In the genomic region with DNA sequence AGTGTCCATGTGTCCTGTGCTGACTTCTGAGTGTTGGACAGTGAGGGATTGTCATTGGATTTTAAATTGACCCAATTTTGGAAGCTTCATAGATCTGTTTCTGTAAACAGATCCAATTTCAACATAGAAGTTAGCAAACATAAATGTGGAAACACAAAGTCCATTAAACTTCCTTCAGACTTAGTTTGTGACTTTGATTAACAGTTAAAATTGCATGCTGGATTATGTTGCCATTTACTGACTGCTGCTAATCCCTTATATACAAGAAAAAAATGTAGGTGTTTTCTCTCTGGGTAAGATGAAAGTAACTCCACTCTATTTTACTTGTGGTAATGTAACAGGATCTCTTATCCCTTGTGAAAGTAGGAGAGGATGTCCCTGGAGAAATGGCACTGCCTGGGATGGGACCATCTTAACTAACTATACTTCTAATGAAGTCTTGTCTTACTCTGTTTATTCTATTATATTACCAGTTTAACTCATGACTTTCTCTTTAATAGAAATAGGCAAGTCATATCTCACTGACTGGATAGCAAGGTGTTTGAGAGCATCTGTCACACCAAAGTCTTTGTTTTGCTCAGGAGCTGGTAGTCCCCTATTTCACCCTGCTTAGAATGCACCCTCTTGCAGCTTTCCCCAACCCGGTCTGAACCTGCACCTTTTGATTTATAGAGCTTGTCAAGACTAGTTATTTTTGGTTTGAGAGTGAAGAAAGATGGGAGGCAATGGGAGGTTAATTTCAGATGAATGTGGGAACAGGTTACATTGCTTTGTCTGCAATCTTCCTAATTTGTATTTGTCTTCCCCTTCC, we compare ENCODE assay signal across 1 cellular context.
TF ChIP-seq lines count a peak whose summit lies in the region.

No MANE protein-coding gene starts in this region.

TF ChIP-seq in IMR-90, 13 proteins besides CTCF, POLR2A, EP300 and RAD21:
- no peak for TF ChIP-seq BHLHE40 (IDR thresholded peaks at IDR 0.05; ENCODE audit: low read depth, low read length)
